Comparison of ENCODE assay signal across 1 cellular context in genomic region chr3:107565244-107565643, GRCh38.
TF ChIP-seq lines count a peak whose summit lies in the region.

No MANE protein-coding gene starts in this region.

TF ChIP-seq in HEK293, 187 proteins besides CTCF, POLR2A, EP300 and RAD21 (continued from another document):
- TF ChIP-seq AEBP2 (tag by site-specific recombination; IDR thresholded peaks at IDR 0.05; ENCODE audit: borderline replicate concordance) (peak; percentile 67; the same call in 1 of the 2 replicates), ZNF580 (tag by site-specific recombination; IDR thresholded peaks at IDR 0.05) (0 out of 2 replicates have a peak, but pooled peaks have one; percentile 37), ZNF394 (tag by site-specific recombination; IDR thresholded peaks at IDR 0.05; ENCODE audit: borderline replicate concordance) (peak; percentile 92), ZBTB8A (tag by site-specific recombination; IDR thresholded peaks at IDR 0.05) (peak; percentile 80), ZNF266 (tag by site-specific recombination; IDR thresholded peaks at IDR 0.05; ENCODE audit: low read depth) (peak; percentile 52; the same call in 1 of the 2 replicates), ZNF510 (tag by site-specific recombination; IDR thresholded peaks at IDR 0.05; ENCODE audit: insufficient replicate concordance) (peak; percentile 53), ZNF623 (tag by site-specific recombination; IDR thresholded peaks at IDR 0.05) (peak; percentile 72), ZNF426 (tag by site-specific recombination; IDR thresholded peaks at IDR 0.05) (peak; percentile 82), REST (tag by site-specific recombination; IDR thresholded peaks at IDR 0.05) (peak; percentile 68; the same call in 1 of the 2 replicates), ZNF558 (tag by site-specific recombination; IDR thresholded peaks at IDR 0.05) (peak; percentile 66), ZNF664 (tag by site-specific recombination; IDR thresholded peaks at IDR 0.05) (peak; percentile 77), ZNF140 (tag by site-specific recombination; IDR thresholded peaks at IDR 0.05) (peak; percentile 70; the same call in 1 of the 2 replicates), ZXDB (tag by site-specific recombination; IDR thresholded peaks at IDR 0.05) (peak; percentile 52; the same call in 1 of the 2 replicates), ZBTB11 (tag by site-specific recombination; conservative IDR thresholded peaks at IDR 0.05; ENCODE audit: low read depth) (peak; percentile 82), ZNF404 (tag by site-specific recombination; IDR thresholded peaks at IDR 0.05) (0 out of 2 replicates have a peak, but pooled peaks have one; percentile 41), ZNF18 (tag by site-specific recombination; IDR thresholded peaks at IDR 0.05) (0 out of 2 replicates have a peak, but pooled peaks have one; percentile 29), ZNF433 (tag by site-specific recombination; IDR thresholded peaks at IDR 0.05; ENCODE audit: low read depth) (peak; percentile 77), ZNF518A (tag by site-specific recombination; conservative IDR thresholded peaks at IDR 0.05; ENCODE audit: low read depth) (peak; percentile 87), ZNF629 (tag by site-specific recombination; IDR thresholded peaks at IDR 0.05) (peak; percentile 39; the same call in 1 of the 2 replicates), ZNF501 (tag by site-specific recombination; IDR thresholded peaks at IDR 0.05) (0 out of 2 replicates have a peak, but pooled peaks have one; percentile 60)
